26 cellular contexts compared by ENCODE assay signal in the genomic region with DNA sequence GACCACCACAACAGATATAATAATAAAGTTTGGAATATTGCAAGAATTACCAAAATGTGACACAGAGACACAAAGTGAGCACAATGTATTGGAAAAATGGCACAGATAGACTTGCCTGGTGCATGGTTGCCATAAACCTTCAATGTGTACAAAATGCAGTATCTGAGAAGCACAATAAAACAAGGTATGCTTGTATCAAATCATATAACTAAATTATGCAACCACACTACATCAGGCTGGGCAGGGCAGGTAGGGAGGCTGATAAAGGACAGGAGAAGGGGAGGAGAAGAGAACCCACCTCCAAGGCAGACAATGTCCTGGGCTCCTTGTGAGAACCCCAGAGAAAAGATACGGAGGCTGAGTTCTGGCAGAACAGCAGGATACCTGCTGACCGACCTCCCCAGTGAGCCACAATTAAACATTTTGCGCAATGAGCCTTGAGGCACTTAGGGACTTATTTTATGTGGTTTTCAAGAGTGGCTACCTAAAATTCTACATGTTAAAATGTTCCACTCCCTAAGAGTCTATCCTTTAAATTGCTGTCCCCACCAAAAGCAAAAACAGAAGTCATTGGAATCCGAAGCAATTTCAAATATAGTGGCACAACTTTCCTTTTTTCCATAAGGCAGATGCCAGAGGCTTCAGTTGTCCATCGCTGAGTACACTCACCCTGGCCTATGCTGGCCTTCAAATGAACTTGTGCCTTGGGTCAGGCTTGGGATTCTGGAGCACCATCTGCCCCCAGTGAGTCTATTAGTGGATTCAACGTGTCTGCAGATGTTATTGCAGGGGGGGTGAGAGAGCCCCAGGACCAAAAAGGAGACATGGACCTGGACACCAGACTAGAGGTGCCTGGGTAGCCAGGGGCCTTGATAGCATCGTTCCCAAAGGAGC. TPM values are rescaled to one million over a fixed set of nuclear protein-coding genes. Genes with fewer than 3 reads are reported as not detected.
DNase-seq lines count a peak whose midpoint lies in the region; ATAC-seq and TF ChIP-seq lines count a peak whose summit lies in the region.
"Had no signal": no experiment of that assay in that cellular context is flagged by ENCODE, and none has a peak within 500 bp of the region (broad histone marks: within the 10 kb centered on the region; RNA-seq: fewer than 3 reads in every experiment).

No MANE protein-coding gene starts in this region.

- TF ChIP-seq CTCF in C4-2B (conservative IDR thresholded peaks at IDR 0.05) (no peak), lower lobe of right lung (IDR thresholded peaks at IDR 0.05) (no peak), prostate gland (IDR thresholded peaks at IDR 0.05) (no peak)
- TF ChIP-seq CTCF in CD4-positive, alpha-beta T cell (IDR thresholded peaks at IDR 0.05) = no peak

- H3K27me3 Mint-ChIP-seq in CD4-positive, alpha-beta T cell = no peaks in the 10 kb centered on the region
- no peaks in the 10 kb centered on the region for H3K27me3 Mint-ChIP-seq in activated T-helper 2 cell treated with anti-CD3 and anti-CD28 coated beads, Interferon-gamma antibody, Interleukin-2, Interleukin-4, amounts not matched to agents 10 μg/mL and 5 μg/mL and 100 μg/mL, durations not matched to agents 14 hours and 24 hours and 36 hours (ENCODE audit: low read depth)

- H3K36me3 Mint-ChIP-seq in CD4-positive, alpha-beta T cell (ENCODE audit: low read depth) = no peaks in the 10 kb centered on the region
- H3K36me3 Mint-ChIP-seq in activated T-helper 2 cell treated with anti-CD3 and anti-CD28 coated beads, Interferon-gamma antibody, Interleukin-2, Interleukin-4, amounts not matched to agents 10 μg/mL and 5 μg/mL and 100 μg/mL, durations not matched to agents 14 hours and 24 hours and 36 hours (ENCODE audit: low read depth) = peaks cover 27% of the 10 kb centered on the region

- no peaks in the 10 kb centered on the region for H3K9me3 Mint-ChIP-seq in CD4-positive, alpha-beta T cell
- peaks cover 7% of the 10 kb centered on the region for H3K9me3 Mint-ChIP-seq in activated T-helper 2 cell treated with anti-CD3 and anti-CD28 coated beads, Interferon-gamma antibody, Interleukin-2, Interleukin-4, amounts not matched to agents 10 μg/mL and 5 μg/mL and 100 μg/mL, durations not matched to agents 14 hours and 24 hours and 36 hours
- H3K9me3 Mint-ChIP-seq: CD8-positive, alpha-beta T cell had no signal

- peaks cover 61% of the 10 kb centered on the region for H3K4me1 Mint-ChIP-seq in CD4-positive, alpha-beta T cell (ENCODE audit: low read depth)
- peaks cover 44% of the 10 kb centered on the region for H3K4me1 Mint-ChIP-seq in activated T-helper 2 cell treated with anti-CD3 and anti-CD28 coated beads, Interferon-gamma antibody, Interleukin-2, Interleukin-4, amounts not matched to agents 10 μg/mL and 5 μg/mL and 100 μg/mL, durations not matched to agents 14 hours and 24 hours and 36 hours (ENCODE audit: low read depth)

- 92% methylated on average over 7 of the region's 7 CpGs for WGBS in prostate gland

- CTCF ChIA-PET in CD4-positive, alpha-beta T cell (lab: Charles Lee) = no interaction called here

- H3K9me3 ChIP-seq in CD4-positive, alpha-beta T cell (ENCODE audit: control insufficient read depth, low read length) = no peaks in the 10 kb centered on the region
- H3K9me3 ChIP-seq in lower lobe of right lung (no peaks in the 10 kb centered on the region), prostate gland (no peaks in the 10 kb centered on the region)
- H3K9me3 ChIP-seq: pancreas, Peyer's patch, upper lobe of right lung had no signal

- H3K27ac Mint-ChIP-seq in CD4-positive, alpha-beta T cell = no peak overlapping the region
- H3K27ac Mint-ChIP-seq in activated T-helper 2 cell treated with anti-CD3 and anti-CD28 coated beads, Interferon-gamma antibody, Interleukin-2, Interleukin-4, amounts not matched to agents 10 μg/mL and 5 μg/mL and 100 μg/mL, durations not matched to agents 14 hours and 24 hours and 36 hours = peak overlapping the region; percentile 51
- H3K27ac Mint-ChIP-seq: CD8-positive, alpha-beta T cell had no signal

- H3K27me3 ChIP-seq in CD4-positive, alpha-beta T cell (ENCODE audit: control insufficient read depth, insufficient read depth, low read length) = no peaks in the 10 kb centered on the region
- H3K27me3 ChIP-seq in lower lobe of right lung (ENCODE audit: low read depth) = no peaks in the 10 kb centered on the region
- H3K27me3 ChIP-seq in prostate gland (replicated peaks; ENCODE audit: insufficient read depth) = no peaks in the 10 kb centered on the region
- H3K27me3 ChIP-seq: brain microvascular endothelial cell, pancreas, Peyer's patch, upper lobe of right lung had no signal

- H3K4me3 Mint-ChIP-seq in CD4-positive, alpha-beta T cell = peak overlapping the region; percentile 58
- no peak overlapping the region for H3K4me3 Mint-ChIP-seq in activated T-helper 2 cell treated with anti-CD3 and anti-CD28 coated beads, Interferon-gamma antibody, Interleukin-2, Interleukin-4, amounts not matched to agents 10 μg/mL and 5 μg/mL and 100 μg/mL, durations not matched to agents 14 hours and 24 hours and 36 hours (ENCODE audit: low read depth)

- POLR2A ChIA-PET in CD4-positive, alpha-beta T cell (lab: Charles Lee) = no interaction called here

- no peak overlapping the region for H3K4me3 ChIP-seq in lower lobe of right lung
- no peak overlapping the region for H3K4me3 ChIP-seq in prostate gland
- H3K4me3 ChIP-seq: pancreas, Peyer's patch, upper lobe of right lung had no signal

- peak overlapping the region; percentile 56; the same call in 1 of the 2 replicates for H3K27ac ChIP-seq in C4-2B
- no peak overlapping the region for H3K27ac ChIP-seq in CD4-positive, alpha-beta T cell (ENCODE audit: low read depth, low read length)
- no peak overlapping the region for H3K27ac ChIP-seq in lower lobe of right lung
- H3K27ac ChIP-seq in prostate gland = no peak overlapping the region
- H3K27ac ChIP-seq: brain microvascular endothelial cell, HL-60, pancreas, Peyer's patch, upper lobe of right lung had no signal

- no peak for ATAC-seq in CD4-positive, alpha-beta T cell (ENCODE audit: poor library complexity)
- ATAC-seq in lower lobe of right lung = peak; percentile 31 to 50
- ATAC-seq: sciatic nerve had no signal

- no peak for DNase-seq in CD4-positive, alpha-beta T cell
- DNase-seq in activated T-helper 2 cell treated with anti-CD3 and anti-CD28 coated beads, Interferon-gamma antibody, Interleukin-2, Interleukin-4, amounts not matched to agents 10 μg/mL and 5 μg/mL and 100 μg/mL, durations not matched to agents 14 hours and 24 hours and 36 hours (ENCODE audit: low spot score) = no peak
- DNase-seq in lower lobe of right lung (no peak), NCI-H2196 treated with DMSO at 0.1 percent for 48 hours (lab: John Stamatoyannopoulos, UW; ENCODE audit: unreplicated experiment) (no peak), prostate gland (ENCODE audit: low spot score) (no peak), DMS 273 (lab: John Stamatoyannopoulos, UW; ENCODE audit: unreplicated experiment) (no peak)
- DNase-seq: activated CD4-positive, alpha-beta T cell treated with anti-CD3 and anti-CD28 coated beads, Interleukin-2, amount 50 U/mL, for 48 hours; activated CD4-positive, CD25-positive, alpha-beta regulatory T cell; activated effector memory CD4-positive, alpha-beta T cell treated with Interleukin-2 at 50 U/mL for 16 hours; amniotic stem cell; brain microvascular endothelial cell; CD8-positive, alpha-beta T cell; DMS153; islet precursor cell; NCI-H1092 treated with DMSO at 0.1 percent for 48 hours; NCI-H187 treated with DMSO at 0.1 percent for 48 hours; pancreas; Peyer's patch; SHP77 treated with DMSO at 0.1 percent for 48 hours; stimulated activated CD4-positive, alpha-beta T cell treated with anti-CD3 and anti-CD28 coated beads, Interleukin-12 subunit alpha, Interleukin-12 subunit beta, amount 100 ng/mL, for 4 hours; stimulated activated CD4-positive, alpha-beta T cell treated with anti-CD3 and anti-CD28 coated beads, Interleukin-4, amount 100 ng/mL, for 1 hour; substantia nigra; upper lobe of right lung had no signal

- TF ChIP-seq POLR2A in prostate gland (IDR thresholded peaks at IDR 0.05) = no peak

- H3K4me1 ChIP-seq in lower lobe of right lung (peaks cover 40% of the 10 kb centered on the region), prostate gland (replicated peaks) (no peaks in the 10 kb centered on the region)

- no peaks in the 10 kb centered on the region for H3K36me3 ChIP-seq in lower lobe of right lung
- no peaks in the 10 kb centered on the region for H3K36me3 ChIP-seq in prostate gland
- H3K36me3 ChIP-seq: brain microvascular endothelial cell, pancreas, Peyer's patch, upper lobe of right lung had no signal

- intact Hi-C loops in CD4-positive, alpha-beta T cell (cut with DNase I, micrococcal nuclease) = loop anchor here in 1 of 2 experiments (2.0 to 5.0 kb wide), 2 partner anchors 26 to 39 kb away; no protein-coding TSS in a partner anchor
- intact Hi-C loops in activated T-helper 2 cell treated with anti-CD3 and anti-CD28 coated beads, Interferon-gamma antibody, Interleukin-2, Interleukin-4, amounts not matched to agents 10 μg/mL and 5 μg/mL and 100 μg/mL, durations not matched to agents 14 hours and 24 hours and 36 hours (cut with micrococcal nuclease) = loop anchor here (1.0 kb wide), 1 partner anchor 13 kb away; no protein-coding TSS in a partner anchor
- intact Hi-C loops in lower lobe of right lung (cut with DNase I) (no loop called here), prostate gland (cut with DNase I) (no loop called here)

RNA-seq across cellular contexts. Expression of a gene that starts 16.8 kb away (rescaled TPM):
- 10 to 100 TPM; 41.1 to 41.5 TPM for total RNA-seq in CD4-positive, alpha-beta T cell
- 22.2 and 23.3 TPM in 2 replicates for total RNA-seq in activated T-helper 2 cell treated with anti-CD3 and anti-CD28 coated beads, Interferon-gamma antibody, Interleukin-2, Interleukin-4, amounts not matched to agents 10 μg/mL and 5 μg/mL and 100 μg/mL, durations not matched to agents 14 hours and 24 hours and 36 hours
- total RNA-seq in lower lobe of right lung = 45.5 TPM
- 10 to 100 TPM; 38.8 to 42.9 TPM for total RNA-seq in prostate gland

RNA-seq across cellular contexts. Expression of a gene that starts 28.9 kb away (rescaled TPM):
- total RNA-seq in CD4-positive, alpha-beta T cell = 10 to 100 TPM; 40.0 to 40.1 TPM
- 33.6 and 34.3 TPM in 2 replicates for total RNA-seq in activated T-helper 2 cell treated with anti-CD3 and anti-CD28 coated beads, Interferon-gamma antibody, Interleukin-2, Interleukin-4, amounts not matched to agents 10 μg/mL and 5 μg/mL and 100 μg/mL, durations not matched to agents 14 hours and 24 hours and 36 hours
- total RNA-seq in lower lobe of right lung = 20.7 TPM
- total RNA-seq in prostate gland = 10 to 100 TPM; 33.1 to 33.5 TPM
